8 cellular contexts compared by ENCODE assay signal in genomic region chr2:131104487-131105155, GRCh38. TPM values are rescaled to one million over a fixed set of nuclear protein-coding genes. Genes with fewer than 3 reads are reported as not detected.
DNase-seq lines count a peak whose midpoint lies in the region; ATAC-seq and TF ChIP-seq lines count a peak whose summit lies in the region.

No MANE protein-coding gene starts in this region.

- DNase-seq in NCI-H187 (lab: John Stamatoyannopoulos, UW): peak; percentile 29 to 79
- DNase-seq in NCI-H187 treated with DMSO at 0.1 percent for 48 hours (lab: John Stamatoyannopoulos, UW): no peak
- peak; percentile 87 for DNase-seq in NCI-H1092 treated with DMSO at 0.1 percent for 48 hours (lab: John Stamatoyannopoulos, UW)
- peak; percentile 13 to 46 (median 20) for DNase-seq in T-helper 17 cell
- DNase-seq in body of pancreas: peak; percentile 43 to 85 (median 80)
- peak; percentile 43 to 45 (median 45) for DNase-seq in immature natural killer cell
- DNase-seq in stimulated activated CD4-positive, alpha-beta T cell treated with anti-CD3 and anti-CD28 coated beads, Interleukin-15, amount 100 ng/mL, for 1 hour (ENCODE audit: low read depth in 1 of 2, low spot score in 1 of 2): peak; percentile 10 to 11

- intact Hi-C loops in body of pancreas (cut with DNase I): no loop called here

- ATAC-seq in HG02759 (IDR thresholded peaks at IDR 0.05; ENCODE audit: unreplicated experiment) (peak; percentile 65), T-helper 17 cell (peak; percentile 80), body of pancreas (peak; percentile 82)

- no peaks in the 10 kb centered on the region for H3K36me3 ChIP-seq in body of pancreas (replicated peaks in 1 of 2; ENCODE audit: insufficient read depth in 1 of 2, low read depth in 2 of 2)

- no peaks in the 10 kb centered on the region for H3K27me3 ChIP-seq in body of pancreas

- no peaks in the 10 kb centered on the region for H3K27me3 Mint-ChIP-seq in T-helper 17 cell
- H3K27me3 Mint-ChIP-seq in immature natural killer cell (ENCODE audit: low read depth in 3 of 3): peaks cover 4 to 20% (median 15%) of the 10 kb centered on the region in 3 donors

- peak in 1 of 7 experiments; percentile 17 for TF ChIP-seq CTCF in body of pancreas (IDR thresholded peaks at IDR 0.05)

- H3K36me3 Mint-ChIP-seq in T-helper 17 cell (ENCODE audit: low read depth) (peaks cover 5% of the 10 kb centered on the region), immature natural killer cell (no peaks in the 10 kb centered on the region)

- H3K4me1 ChIP-seq in body of pancreas: peaks cover 29% of the 10 kb centered on the region

- peak overlapping the region; percentile 98 for H3K4me3 Mint-ChIP-seq in T-helper 17 cell
- H3K4me3 Mint-ChIP-seq in immature natural killer cell: peak overlapping the region; percentile 93 to 98 (median 97)

- no peaks in the 10 kb centered on the region for H3K9me3 ChIP-seq in T-helper 17 cell (ENCODE audit: control insufficient read depth, low read length, poor library complexity, severe bottlenecking)
- no peaks in the 10 kb centered on the region for H3K9me3 ChIP-seq in body of pancreas

- WGBS in body of pancreas, 2 donors: 0% methylated on average over 20 of the region's 20 CpGs

- H3K4me3 ChIP-seq in body of pancreas: peak overlapping the region; percentile 61 to 94

- H3K4me1 Mint-ChIP-seq in T-helper 17 cell (peaks cover 33% of the 10 kb centered on the region), immature natural killer cell (peaks cover 34 to 45% of the 10 kb centered on the region in 2 donors)

- H3K27ac Mint-ChIP-seq in T-helper 17 cell: peak overlapping the region; percentile 99
- peak overlapping the region; percentile 95 to 100 (median 97) for H3K27ac Mint-ChIP-seq in immature natural killer cell

- no peak for TF ChIP-seq POLR2A in body of pancreas (IDR thresholded peaks at IDR 0.05)

- no peaks in the 10 kb centered on the region for H3K9me3 Mint-ChIP-seq in immature natural killer cell

- peak overlapping the region; percentile 90 to 95 (median 93) for H3K27ac ChIP-seq in body of pancreas

RNA-seq across cellular contexts. Expression of gene PLEKHB2, which starts 0.5 kb away (rescaled TPM):
- total RNA-seq in T-helper 17 cell (10 to 100 TPM; 68.1 to 72.6 TPM), body of pancreas (10 to 100 TPM; 22.4 to 35.0 TPM)
- polyA plus RNA-seq in immature natural killer cell: 100 to 1,000 TPM in 2 of 3 donors, 10 to 100 TPM in 1; 84.6 to 146 (median 112) TPM

RNA-seq across cellular contexts. Expression of gene FAM168B, which starts 11.4 kb away (rescaled TPM):
- total RNA-seq in T-helper 17 cell (10 to 100 TPM; 56.1 to 71.2 TPM), body of pancreas (10 to 100 TPM; 39.7 to 56.7 TPM)
- polyA plus RNA-seq in immature natural killer cell: 10 to 100 TPM; 20.3 to 47.0 (median 23.6) TPM
